Comparison of ENCODE assay signal across 8 cellular contexts in the genomic region with DNA sequence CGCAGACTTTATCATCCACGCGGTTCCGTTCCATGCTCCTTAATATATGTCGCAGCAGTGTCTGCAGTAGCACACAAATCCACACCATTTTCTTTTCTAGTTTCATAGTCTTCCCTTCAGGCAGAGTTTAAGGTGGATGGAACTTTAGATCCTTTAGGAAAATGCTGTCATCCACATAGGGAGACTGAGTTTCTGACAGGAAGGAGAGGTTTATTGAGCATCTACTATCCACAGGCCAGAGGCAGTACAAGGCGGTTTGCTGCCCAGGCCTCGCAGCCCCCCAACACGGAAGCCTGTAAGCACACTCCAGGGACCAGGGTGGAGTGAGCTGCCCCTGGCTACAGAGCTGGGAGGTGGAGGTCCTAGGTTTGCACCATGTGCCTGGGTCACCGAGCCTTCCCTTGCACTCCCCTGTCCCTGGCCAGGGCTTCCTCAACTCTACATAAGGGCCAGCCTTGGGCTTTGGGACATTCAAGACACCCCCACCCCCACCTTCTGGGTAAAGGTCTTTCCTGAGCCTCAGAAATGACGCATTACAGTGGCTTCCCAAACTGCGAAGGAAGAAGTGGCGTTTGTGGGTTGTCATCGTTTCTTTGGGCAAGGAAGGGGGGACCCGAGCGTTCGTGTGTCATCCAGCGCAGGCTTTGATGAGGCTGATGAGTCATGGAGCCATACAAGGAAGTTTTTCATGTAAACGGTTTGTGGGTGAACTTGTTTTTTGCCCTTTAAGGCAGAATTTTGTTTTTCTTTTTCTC.
A peak's percentile ranks its signal among the peaks of the same experiment; 100 is the strongest.
DNase-seq lines count a peak whose midpoint lies in the region; ATAC-seq, FAIRE-seq and TF ChIP-seq lines count a peak whose summit lies in the region.

No MANE protein-coding gene starts in this region.

- in situ Hi-C loops in HepG2 (cut with HindIII; ENCODE audit: extremely low pct_ligation_motif_present, low pct_unique_long_range_greater_than_20kb), result no loop called here

- CTCF ChIA-PET in CD8-positive, alpha-beta T cell (lab: Charles Lee), result interaction anchor here (1.8 kb wide), 1 partner anchor 10 kb away, joined by 10 read pairs; no protein-coding TSS in a partner anchor
- CTCF ChIA-PET in HepG2 (lab: Yijun Ruan, JAX; ENCODE audit: low intra/inter-chr PET ratio, low total read pairs), result no interaction called here

- TF ChIP-seq CTCF in CD8-positive, alpha-beta T cell (IDR thresholded peaks at IDR 0.05), result no peak
- no peak for TF ChIP-seq CTCF in HepG2 (CRISPR knock-in tag; IDR thresholded peaks at IDR 0.05)

- peaks cover 5% of the 10 kb centered on the region for H3K36me3 Mint-ChIP-seq in CD8-positive, alpha-beta T cell

- TF ChIP-seq RAD21 in HepG2 (CRISPR knock-in tag; IDR thresholded peaks at IDR 0.05), result no peak

- H3K9ac ChIP-seq in HepG2 (ENCODE audit: insufficient read depth, low read depth, low read length), result no peak overlapping the region

- H3K4me3 Mint-ChIP-seq in CD8-positive, alpha-beta T cell, result peak overlapping the region; percentile 65

- ATAC-seq in CD8-positive, alpha-beta T cell, result peak; percentile 84
- ATAC-seq in HepG2 (no peak), GM21737 (IDR thresholded peaks at IDR 0.05; ENCODE audit: unreplicated experiment) (no peak), GM21515 (IDR thresholded peaks at IDR 0.05; ENCODE audit: unreplicated experiment) (no peak)

- TF ChIP-seq EP300 in HepG2 (IDR thresholded peaks at IDR 0.05; ENCODE audit: low read depth in 2 of 2, low read length in 2 of 2) (no peak), HepG2 (CRISPR knock-in tag; IDR thresholded peaks at IDR 0.05; ENCODE audit: borderline replicate concordance) (no peak)

- H3K4me1 ChIP-seq in CD8-positive, alpha-beta T cell (ENCODE audit: insufficient read depth, low read length), result peaks cover 27% of the 10 kb centered on the region
- H3K4me1 ChIP-seq in HepG2 (ENCODE audit: insufficient read depth, low read length), result peaks cover 64% of the 10 kb centered on the region

- POLR2A ChIA-PET in CD8-positive, alpha-beta T cell (lab: Charles Lee), result interaction anchor here (1.1 kb wide), 1 partner anchor 17 kb away, joined by 3 read pairs; no protein-coding TSS in a partner anchor
- POLR2A ChIA-PET in HepG2 (lab: Yijun Ruan, JAX), result no interaction called here

- H3K27ac Mint-ChIP-seq in CD8-positive, alpha-beta T cell, result peak overlapping the region; percentile 96

- no peaks in the 10 kb centered on the region for H3K9me3 ChIP-seq in CD8-positive, alpha-beta T cell (ENCODE audit: low read length)
- H3K9me3 ChIP-seq in HepG2 (ENCODE audit: low read length), result no peaks in the 10 kb centered on the region

- H3K79me2 ChIP-seq in HepG2 (ENCODE audit: insufficient read depth, low read length), result peaks cover 29% of the 10 kb centered on the region

- no peak for FAIRE-seq in HepG2 (lab: Jason Lieb, UNC)

- H3K27me3 ChIP-seq in CD8-positive, alpha-beta T cell (ENCODE audit: insufficient read depth, low read length), result no peaks in the 10 kb centered on the region
- no peaks in the 10 kb centered on the region for H3K27me3 ChIP-seq in HepG2 (ENCODE audit: control insufficient read depth in 1 of 2, insufficient read depth in 2 of 2, low read length in 2 of 2)

- 90% methylated on average over 18 of the region's 18 CpGs for WGBS in HepG2 (ENCODE audit: low lambda C conversion rate)

- no peak overlapping the region for H3K4me3 ChIP-seq in CD8-positive, alpha-beta T cell (ENCODE audit: low read depth, low read length)
- no peak overlapping the region for H3K4me3 ChIP-seq in HepG2 (replicated peaks in 1 of 3; ENCODE audit: insufficient read depth in 1 of 3, low read depth in 2 of 3, low read length in 3 of 3)

- no peak overlapping the region for H2AFZ ChIP-seq in HepG2 (ENCODE audit: low read length)

- peaks cover 55% of the 10 kb centered on the region for H3K4me1 Mint-ChIP-seq in CD8-positive, alpha-beta T cell (ENCODE audit: low read depth)

- no peaks in the 10 kb centered on the region for H3K27me3 Mint-ChIP-seq in CD8-positive, alpha-beta T cell (ENCODE audit: low read depth)

- TF ChIP-seq POLR2A in HepG2 (IDR thresholded peaks at IDR 0.05; ENCODE audit: insufficient read depth in 1 of 2, low read depth in 2 of 2, low read length in 2 of 2), result no peak

- H3K4me2 ChIP-seq in HepG2 (ENCODE audit: low read depth, low read length), result no peak overlapping the region

- intact Hi-C loops in CD8-positive, alpha-beta T cell (cut with DNase I, micrococcal nuclease), result loop anchor here (1.0 to 10.0 kb wide), 6 partner anchors 16 to 628 kb away; partner anchors contain the start of genes CENPN (in 2 of the 2), CMC2 (in 2 of the 2) and CMIP (in 1 of the 2)
- intact Hi-C loops in HepG2 (cut with micrococcal nuclease; ENCODE audit: unreplicated experiment), result no loop called here

- DNase-seq in CD8-positive, alpha-beta T cell, result peak; percentile 60 to 93 (median 78)
- DNase-seq in SIG-M5 treated with dmso at 0.1 percent for 504 hours (lab: John Stamatoyannopoulos, UW; ENCODE audit: unreplicated experiment) (peak; percentile 82), HepG2 (ENCODE audit: low spot score) (no peak), NCI-H1048 (lab: John Stamatoyannopoulos, UW) (no peak)
- DNase-seq in activated gamma-delta T cell treated with anti-CD3 and anti-CD28 coated beads, Interleukin-2, amount 50 U/mL, for 16 hours (ENCODE audit: low read depth), result peak; percentile 74
- peak; percentile 53 to 55 for DNase-seq in stimulated activated CD8-positive, alpha-beta memory T cell treated with anti-CD3 and anti-CD28 coated beads, Interleukin-7, amount 100 ng/mL, for 1 hour (ENCODE audit: low read depth in 2 of 2)

- peaks cover 70% of the 10 kb centered on the region for H4K20me1 ChIP-seq in HepG2 (ENCODE audit: insufficient read depth, low read length)

- H3K9me3 Mint-ChIP-seq in CD8-positive, alpha-beta T cell, result no peaks in the 10 kb centered on the region

- BruUV-seq in HepG2 (replicated peaks; lab: Mats Ljungman, UMichigan), result no TSS peak

- no peaks in the 10 kb centered on the region for H3K36me3 ChIP-seq in CD8-positive, alpha-beta T cell (ENCODE audit: insufficient read depth, low read length)
- H3K36me3 ChIP-seq in HepG2 (replicated peaks in 1 of 2; ENCODE audit: control insufficient read depth in 1 of 2, insufficient read depth in 2 of 2, low read length in 2 of 2), result peaks cover 7 to 26% of the 10 kb centered on the region in 2 experiments; a peak in 4 of 5 replicates

- peak overlapping the region; percentile 39 for H3K27ac ChIP-seq in CD8-positive, alpha-beta T cell (ENCODE audit: low read depth, low read length)
- peak overlapping the region; percentile 27 for H3K27ac ChIP-seq in HepG2 (ENCODE audit: extremely low read length, insufficient read depth, low read length)

TF ChIP-seq in HepG2, 621 proteins besides CTCF, POLR2A, EP300 and RAD21 (continues in another document):
- TF ChIP-seq MEF2D (CRISPR knock-in tag; IDR thresholded peaks at IDR 0.05) (no peak), KDM5B (CRISPR knock-in tag; IDR thresholded peaks at IDR 0.05; ENCODE audit: borderline replicate concordance) (no peak), FOSL2 (CRISPR knock-in tag; IDR thresholded peaks at IDR 0.05) (0 out of 2 replicates have a peak, but pooled peaks have one; percentile 25), SNAPC2 (CRISPR knock-in tag; IDR thresholded peaks at IDR 0.05) (no peak), ZNF772 (CRISPR knock-in tag; IDR thresholded peaks at IDR 0.05) (no peak), CREB1 (IDR thresholded peaks at IDR 0.05) (0 out of 2 replicates have a peak, but pooled peaks have one; percentile 18), CREB1 (CRISPR knock-in tag; IDR thresholded peaks at IDR 0.05) (no peak)
- TF ChIP-seq, protein P1, sequence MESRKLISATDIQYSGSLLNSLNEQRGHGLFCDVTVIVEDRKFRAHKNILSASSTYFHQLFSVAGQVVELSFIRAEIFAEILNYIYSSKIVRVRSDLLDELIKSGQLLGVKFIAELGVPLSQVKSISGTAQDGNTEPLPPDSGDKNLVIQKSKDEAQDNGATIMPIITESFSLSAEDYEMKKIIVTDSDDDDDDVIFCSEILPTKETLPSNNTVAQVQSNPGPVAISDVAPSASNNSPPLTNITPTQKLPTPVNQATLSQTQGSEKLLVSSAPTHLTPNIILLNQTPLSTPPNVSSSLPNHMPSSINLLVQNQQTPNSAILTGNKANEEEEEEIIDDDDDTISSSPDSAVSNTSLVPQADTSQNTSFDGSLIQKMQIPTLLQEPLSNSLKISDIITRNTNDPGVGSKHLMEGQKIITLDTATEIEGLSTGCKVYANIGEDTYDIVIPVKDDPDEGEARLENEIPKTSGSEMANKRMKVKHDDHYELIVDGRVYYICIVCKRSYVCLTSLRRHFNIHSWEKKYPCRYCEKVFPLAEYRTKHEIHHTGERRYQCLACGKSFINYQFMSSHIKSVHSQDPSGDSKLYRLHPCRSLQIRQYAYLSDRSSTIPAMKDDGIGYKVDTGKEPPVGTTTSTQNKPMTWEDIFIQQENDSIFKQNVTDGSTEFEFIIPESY (CRISPR knock-in tag; IDR thresholded peaks at IDR 0.05), result peak; percentile 14; the same call in 1 of the 2 replicates
- TF ChIP-seq, protein P2, sequence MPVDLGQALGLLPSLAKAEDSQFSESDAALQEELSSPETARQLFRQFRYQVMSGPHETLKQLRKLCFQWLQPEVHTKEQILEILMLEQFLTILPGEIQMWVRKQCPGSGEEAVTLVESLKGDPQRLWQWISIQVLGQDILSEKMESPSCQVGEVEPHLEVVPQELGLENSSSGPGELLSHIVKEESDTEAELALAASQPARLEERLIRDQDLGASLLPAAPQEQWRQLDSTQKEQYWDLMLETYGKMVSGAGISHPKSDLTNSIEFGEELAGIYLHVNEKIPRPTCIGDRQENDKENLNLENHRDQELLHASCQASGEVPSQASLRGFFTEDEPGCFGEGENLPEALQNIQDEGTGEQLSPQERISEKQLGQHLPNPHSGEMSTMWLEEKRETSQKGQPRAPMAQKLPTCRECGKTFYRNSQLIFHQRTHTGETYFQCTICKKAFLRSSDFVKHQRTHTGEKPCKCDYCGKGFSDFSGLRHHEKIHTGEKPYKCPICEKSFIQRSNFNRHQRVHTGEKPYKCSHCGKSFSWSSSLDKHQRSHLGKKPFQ (CRISPR knock-in tag; IDR thresholded peaks at IDR 0.05; ENCODE audit: insufficient replicate concordance), result no peak

Comparison
In these comparisons a context has a peak if more than half of its experiments do, and no peak if none do; other contexts are left out.
1. DNase-seq: peak in CD8-positive, alpha-beta T cell (7 of 7), SIG-M5 treated with dmso at 0.1 percent for 504 hours (single experiment), activated gamma-delta T cell treated with anti-CD3 and anti-CD28 coated beads, Interleukin-2, amount 50 U/mL, for 16 hours (single experiment) and stimulated activated CD8-positive, alpha-beta memory T cell treated with anti-CD3 and anti-CD28 coated beads, Interleukin-7, amount 100 ng/mL, for 1 hour (2 of 2); none in HepG2 (single experiment) and NCI-H1048 (single experiment).